1 cellular context compared by ENCODE assay signal in the genomic region with DNA sequence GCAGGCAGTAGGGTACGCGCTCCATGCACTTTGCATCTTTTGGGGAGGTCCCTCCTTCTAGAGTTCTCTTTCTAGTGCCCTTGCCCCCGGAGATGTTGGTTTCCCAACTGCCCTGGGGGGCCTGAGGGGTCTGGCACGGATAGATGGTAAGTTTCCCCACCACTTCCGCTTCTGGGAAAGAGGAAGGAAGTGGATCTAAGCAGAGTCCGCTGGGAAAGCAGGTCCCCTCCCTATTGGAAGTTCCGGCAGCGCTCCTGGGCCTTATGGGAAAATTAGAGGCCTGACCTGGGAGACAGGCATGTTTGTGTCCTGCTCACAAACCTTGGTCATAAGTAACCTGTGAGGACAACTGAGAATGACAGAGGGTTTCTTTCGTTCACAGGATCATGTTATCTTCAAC.
TF ChIP-seq lines count a peak whose summit lies in the region.

No MANE protein-coding gene starts in this region.

TF ChIP-seq in GM23338, 12 proteins besides CTCF, POLR2A, EP300 and RAD21 (continued from another document):
- TF ChIP-seq EZH2phosphoT487 (IDR thresholded peaks at IDR 0.05; ENCODE audit: unreplicated experiment) (no peak), STAT1 (IDR thresholded peaks at IDR 0.05; ENCODE audit: unreplicated experiment) (no peak)
TF ChIP-seq in GM23338: peak in this region for 0.
